ENCODE assay signal across 27 cellular contexts in genomic region chr7:68420342-68420750, GRCh38.
DNase-seq lines count a peak whose midpoint lies in the region; ATAC-seq and TF ChIP-seq lines count a peak whose summit lies in the region.
"Had no signal": no experiment of that assay in that cellular context is flagged by ENCODE, and none has a peak within 500 bp of the region (broad histone marks: within the 10 kb centered on the region; RNA-seq: fewer than 3 reads in every experiment).

No MANE protein-coding gene starts in this region.

- peaks cover 6% of the 10 kb centered on the region for H3K9me3 ChIP-seq in left ventricle myocardium inferior (replicated peaks)
- H3K9me3 ChIP-seq: adrenal gland, transverse colon had no signal

- H3K4me3 Mint-ChIP-seq in osteocyte (ENCODE audit: unreplicated experiment): no peak overlapping the region
- no peak overlapping the region for H3K4me3 Mint-ChIP-seq in activated naive CD8-positive, alpha-beta T cell treated with anti-CD3 and anti-CD28 coated beads for 36 hours
- no peak overlapping the region for H3K4me3 Mint-ChIP-seq in activated naive CD8-positive, alpha-beta T cell treated with anti-CD3 and anti-CD28 coated beads, Interleukin-2, amount 50 U/mL, for 24 hours
- H3K4me3 Mint-ChIP-seq: activated T-cell treated with anti-CD3 and anti-CD28 coated beads, Interleukin-2, amount 50 U/mL, for 4 hours; H9; immature natural killer cell; nephron; T-helper 2 cell treated with Interferon-gamma antibody and Interleukin-4, amounts not matched to agents 5 μg/mL and 100 μg/mL, for 36 hours had no signal

- H3K36me3 ChIP-seq in left ventricle myocardium inferior: no peaks in the 10 kb centered on the region
- H3K36me3 ChIP-seq: adrenal gland, sigmoid colon, transverse colon had no signal

- no peaks in the 10 kb centered on the region for H3K27me3 ChIP-seq in left ventricle myocardium inferior (ENCODE audit: low read depth)
- H3K27me3 ChIP-seq: adrenal gland, sigmoid colon, transverse colon had no signal

- ATAC-seq in HG02759 (IDR thresholded peaks at IDR 0.05; ENCODE audit: unreplicated experiment): no peak
- ATAC-seq in activated naive CD8-positive, alpha-beta T cell treated with anti-CD3 and anti-CD28 coated beads, Interleukin-2, amount 50 U/mL, for 24 hours: no peak
- ATAC-seq: activated T-cell treated with anti-CD3 and anti-CD28 coated beads, Interleukin-2, amount 50 U/mL, for 4 hours; mucosa of descending colon; stimulated activated naive CD8-positive, alpha-beta T cell treated with anti-CD3 and anti-CD28 coated beads, Interleukin-15, Interleukin-2, amounts not matched to agents 100 U/mL and 50 U/mL, for 24 hours had no signal

- intact Hi-C loops in left ventricle myocardium inferior (cut with micrococcal nuclease): no loop called here

- no peaks in the 10 kb centered on the region for H3K4me1 Mint-ChIP-seq in osteocyte (ENCODE audit: unreplicated experiment)
- no peaks in the 10 kb centered on the region for H3K4me1 Mint-ChIP-seq in activated naive CD8-positive, alpha-beta T cell treated with anti-CD3 and anti-CD28 coated beads for 36 hours
- H3K4me1 Mint-ChIP-seq in activated naive CD8-positive, alpha-beta T cell treated with anti-CD3 and anti-CD28 coated beads, Interleukin-2, amount 50 U/mL, for 24 hours: no peaks in the 10 kb centered on the region
- H3K4me1 Mint-ChIP-seq: immature natural killer cell had no signal

- no peak overlapping the region for H3K4me3 ChIP-seq in left ventricle myocardium inferior
- H3K4me3 ChIP-seq: adrenal gland, mucosa of descending colon, sigmoid colon, transverse colon had no signal

- H3K36me3 Mint-ChIP-seq in osteocyte (ENCODE audit: unreplicated experiment): no peaks in the 10 kb centered on the region
- no peaks in the 10 kb centered on the region for H3K36me3 Mint-ChIP-seq in activated naive CD8-positive, alpha-beta T cell treated with anti-CD3 and anti-CD28 coated beads for 36 hours
- H3K36me3 Mint-ChIP-seq in activated naive CD8-positive, alpha-beta T cell treated with anti-CD3 and anti-CD28 coated beads, Interleukin-2, amount 50 U/mL, for 24 hours (ENCODE audit: low read depth): no peaks in the 10 kb centered on the region
- H3K36me3 Mint-ChIP-seq: immature natural killer cell had no signal

- DNase-seq in Ammon's horn (ENCODE audit: low spot score) (peak; percentile 70), cerebellar cortex (ENCODE audit: low spot score) (peak; percentile 24), left ventricle myocardium inferior (peak; percentile 25), osteocyte (ENCODE audit: extremely low spot score, unreplicated experiment) (peak; percentile 38), D341Med (ENCODE audit: low spot score) (no peak)
- no peak for DNase-seq in activated naive CD8-positive, alpha-beta T cell treated with anti-CD3 and anti-CD28 coated beads for 36 hours
- no peak for DNase-seq in activated naive CD8-positive, alpha-beta T cell treated with anti-CD3 and anti-CD28 coated beads, Interleukin-2, amount 50 U/mL, for 24 hours
- DNase-seq: activated CD4-positive, alpha-beta T cell treated with anti-CD3 and anti-CD28 coated beads for 4 hours; activated T-cell treated with anti-CD3 and anti-CD28 coated beads, Interleukin-2, amount 50 U/mL, for 4 hours; adrenal gland; AML-193; central memory CD4-positive, alpha-beta T cell; H9; immature natural killer cell; mucosa of descending colon; NCI-H1092 treated with DMSO at 0.1 percent for 48 hours; NCI-H187 treated with DMSO at 0.1 percent for 48 hours; NCI-H69; sigmoid colon; stimulated activated naive CD8-positive, alpha-beta T cell treated with anti-CD3 and anti-CD28 coated beads, Interleukin-15, Interleukin-2, amounts not matched to agents 100 U/mL and 50 U/mL, for 24 hours; transverse colon had no signal

- H3K4me1 ChIP-seq in left ventricle myocardium inferior: peaks cover 3% of the 10 kb centered on the region
- H3K4me1 ChIP-seq: adrenal gland, parathyroid adenoma, sigmoid colon, transverse colon had no signal

- TF ChIP-seq CTCF in left ventricle myocardium inferior (IDR thresholded peaks at IDR 0.05; ENCODE audit: borderline replicate concordance) (no peak), osteocyte (IDR thresholded peaks at IDR 0.05) (no peak)

- H3K27me3 Mint-ChIP-seq in osteocyte (ENCODE audit: unreplicated experiment): no peaks in the 10 kb centered on the region
- no peaks in the 10 kb centered on the region for H3K27me3 Mint-ChIP-seq in activated naive CD8-positive, alpha-beta T cell treated with anti-CD3 and anti-CD28 coated beads for 36 hours
- H3K27me3 Mint-ChIP-seq in activated naive CD8-positive, alpha-beta T cell treated with anti-CD3 and anti-CD28 coated beads, Interleukin-2, amount 50 U/mL, for 24 hours: no peaks in the 10 kb centered on the region

- H3K27ac ChIP-seq in left ventricle myocardium inferior (replicated peaks): peak overlapping the region; percentile 56
- H3K27ac ChIP-seq: adrenal gland, epithelial cell of prostate, HL-60, parathyroid adenoma, transverse colon had no signal

- peaks cover 8% of the 10 kb centered on the region for H3K9me3 Mint-ChIP-seq in osteocyte (ENCODE audit: unreplicated experiment)
- peaks cover 7% of the 10 kb centered on the region for H3K9me3 Mint-ChIP-seq in activated naive CD8-positive, alpha-beta T cell treated with anti-CD3 and anti-CD28 coated beads for 36 hours
- peaks cover 8% of the 10 kb centered on the region for H3K9me3 Mint-ChIP-seq in activated naive CD8-positive, alpha-beta T cell treated with anti-CD3 and anti-CD28 coated beads, Interleukin-2, amount 50 U/mL, for 24 hours

- no peak overlapping the region for H3K27ac Mint-ChIP-seq in osteocyte (ENCODE audit: unreplicated experiment)
- H3K27ac Mint-ChIP-seq in activated naive CD8-positive, alpha-beta T cell treated with anti-CD3 and anti-CD28 coated beads for 36 hours: no peak overlapping the region
- no peak overlapping the region for H3K27ac Mint-ChIP-seq in activated naive CD8-positive, alpha-beta T cell treated with anti-CD3 and anti-CD28 coated beads, Interleukin-2, amount 50 U/mL, for 24 hours
- H3K27ac Mint-ChIP-seq: H9; immature natural killer cell; nephron; T-helper 2 cell treated with Interferon-gamma antibody and Interleukin-4, amounts not matched to agents 5 μg/mL and 100 μg/mL, for 36 hours had no signal

Comparison
In these comparisons a context has a peak if more than half of its experiments do, and no peak if none do; other contexts are left out.
1. DNase-seq: peak in Ammon's horn (single experiment), cerebellar cortex (single experiment), left ventricle myocardium inferior (single experiment) and osteocyte (single experiment); none in activated naive CD8-positive, alpha-beta T cell treated with anti-CD3 and anti-CD28 coated beads for 36 hours (single experiment), D341Med (single experiment) and activated naive CD8-positive, alpha-beta T cell treated with anti-CD3 and anti-CD28 coated beads, Interleukin-2, amount 50 U/mL, for 24 hours (single experiment).